Comparison of ENCODE assay signal across 26 cellular contexts in the genomic region with DNA sequence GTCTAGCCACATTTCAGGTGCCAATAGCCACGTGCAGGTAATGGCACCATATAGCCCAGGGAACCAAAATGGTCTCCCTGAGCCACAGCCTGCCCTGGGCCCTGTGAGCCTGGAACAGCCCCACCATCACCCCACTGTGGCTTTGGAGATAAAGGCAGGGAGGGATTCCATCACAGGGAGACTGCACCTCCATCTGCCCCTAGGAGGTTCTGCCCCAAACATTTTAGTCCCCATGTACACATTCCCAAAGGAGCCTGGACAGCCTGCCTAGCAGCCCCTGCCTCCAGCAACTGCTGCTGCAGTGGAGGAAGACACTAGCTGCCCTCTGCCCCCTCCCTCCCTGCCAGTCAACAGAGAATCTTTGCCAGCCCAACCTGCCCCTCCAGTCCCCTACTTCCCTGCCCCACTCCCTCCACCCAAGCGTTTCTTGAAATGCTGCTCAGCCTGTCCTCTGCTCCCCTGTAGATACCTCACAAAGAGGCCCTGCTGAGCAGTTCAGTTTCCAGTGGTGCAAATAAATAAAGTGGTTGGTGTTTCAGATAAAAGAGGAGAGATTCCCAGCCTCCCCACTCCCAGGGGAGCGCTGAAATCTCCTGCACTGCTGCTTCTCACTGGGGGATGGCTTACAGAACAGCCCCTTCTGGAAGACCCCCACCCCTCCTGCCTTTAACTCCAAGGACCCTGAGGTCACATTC.
DNase-seq lines count a peak whose midpoint lies in the region; ATAC-seq and TF ChIP-seq lines count a peak whose summit lies in the region.
"Had no signal": no experiment of that assay in that cellular context is flagged by ENCODE, and none has a peak within 500 bp of the region (broad histone marks: within the 10 kb centered on the region; RNA-seq: fewer than 3 reads in every experiment).

No MANE protein-coding gene starts in this region.

- WGBS in ovary, 3 donors, result 67 to 79% (median 73%) methylated on average over 3 of the region's 3 CpGs

- H3K4me3 ChIP-seq in BLaER1 (peak overlapping the region; percentile 11), HUES48 (ENCODE audit: low read depth, low read length) (no peak overlapping the region), choroid plexus epithelial cell (ENCODE audit: low read depth, low read length) (no peak overlapping the region), ovary (no peak overlapping the region)
- H3K4me3 ChIP-seq: lung, smooth muscle cell, suprapubic skin, uterus had no signal

- H3K9ac ChIP-seq in BLaER1, result peak overlapping the region; percentile 73
- no peak overlapping the region for H3K9ac ChIP-seq in HUES48 (ENCODE audit: low read depth, low read length)

- H3K36me3 ChIP-seq in BLaER1 (no peaks in the 10 kb centered on the region), HUES48 (ENCODE audit: control insufficient read depth, insufficient read depth, low read length) (no peaks in the 10 kb centered on the region), ovary (no peaks in the 10 kb centered on the region)
- H3K36me3 ChIP-seq: suprapubic skin, uterus had no signal

- H3K4me1 Mint-ChIP-seq in nephron, result peaks cover 62% of the 10 kb centered on the region
- H3K4me1 Mint-ChIP-seq in stimulated activated effector memory CD8-positive, alpha-beta T cell treated with anti-CD3 and anti-CD28 coated beads, Interleukin-12 subunit alpha, Interleukin-12 subunit beta, amount 100 ng/mL, for 72 hours, result no peaks in the 10 kb centered on the region
- H3K4me1 Mint-ChIP-seq: IgD-negative memory B cell; stimulated activated memory B cell treated with anti-CD40 and anti-IgM and Interleukin-4, amounts not matched to agents 10 μg/mL and 1 μg/mL and 100 μg/mL, for 72 hours had no signal

- H3K27me3 Mint-ChIP-seq in nephron (ENCODE audit: low read depth), result peaks cover 6% of the 10 kb centered on the region
- H3K27me3 Mint-ChIP-seq: CD4-positive, alpha-beta T cell; IgD-negative memory B cell; stimulated activated memory B cell treated with anti-CD40 and anti-IgM and Interleukin-4, amounts not matched to agents 10 μg/mL and 1 μg/mL and 100 μg/mL, for 72 hours had no signal

- peak; percentile 30 for DNase-seq in choroid plexus epithelial cell (ENCODE audit: low read depth)
- DNase-seq in ovary, result no peak
- DNase-seq in stimulated activated effector memory CD8-positive, alpha-beta T cell treated with anti-CD3 and anti-CD28 coated beads, Interleukin-12 subunit alpha, Interleukin-12 subunit beta, amount 100 ng/mL, for 72 hours (ENCODE audit: low spot score in 2 of 2), result no peak
- no peak for DNase-seq in stimulated activated CD4-positive, alpha-beta T cell treated with anti-CD3 and anti-CD28 coated beads, Interleukin-4, amount 100 ng/mL, for 1 hour
- DNase-seq: activated CD4-positive, alpha-beta T cell treated with anti-CD3 and anti-CD28 coated beads, Interleukin-2, amount 50 U/mL, for 48 hours; activated CD8-positive, alpha-beta memory T cell treated with anti-CD3 and anti-CD28 coated beads, Interleukin-2, amount 50 U/mL, for 4 hours; aorta; CD4-positive, alpha-beta T cell; central memory CD4-positive, alpha-beta T cell; dermis blood vessel endothelial cell; kidney glomerular epithelial cell; NCI-H2171 treated with DMSO at 0.1 percent for 48 hours; NCI-H82; nucleus accumbens; uterus had no signal

- peaks cover 4% of the 10 kb centered on the region for H3K9me3 Mint-ChIP-seq in nephron
- H3K9me3 Mint-ChIP-seq in stimulated activated effector memory CD8-positive, alpha-beta T cell treated with anti-CD3 and anti-CD28 coated beads, Interleukin-12 subunit alpha, Interleukin-12 subunit beta, amount 100 ng/mL, for 72 hours, result peaks cover 11% of the 10 kb centered on the region

- no peak overlapping the region for H3K4me3 Mint-ChIP-seq in nephron
- H3K4me3 Mint-ChIP-seq in stimulated activated effector memory CD8-positive, alpha-beta T cell treated with anti-CD3 and anti-CD28 coated beads, Interleukin-12 subunit alpha, Interleukin-12 subunit beta, amount 100 ng/mL, for 72 hours, result no peak overlapping the region
- H3K4me3 Mint-ChIP-seq: CD4-positive, alpha-beta T cell; IgD-negative memory B cell; stimulated activated memory B cell treated with anti-CD40 and anti-IgM and Interleukin-4, amounts not matched to agents 10 μg/mL and 1 μg/mL and 100 μg/mL, for 72 hours had no signal

- TF ChIP-seq POLR2A in ovary (IDR thresholded peaks at IDR 0.05), result no peak

- no peak for TF ChIP-seq CTCF in choroid plexus epithelial cell (conservative IDR thresholded peaks at IDR 0.05; ENCODE audit: low read depth, low read length)
- no peak for TF ChIP-seq CTCF in nephron (IDR thresholded peaks at IDR 0.05; ENCODE audit: unreplicated experiment in 3 of 3)
- TF ChIP-seq CTCF in ovary (IDR thresholded peaks at IDR 0.05), result no peak

- TF ChIP-seq EP300 in ovary (IDR thresholded peaks at IDR 0.05), result no peak

- H3K27ac Mint-ChIP-seq in nephron, result peak overlapping the region; percentile 76 to 90 (median 84)
- no peak overlapping the region for H3K27ac Mint-ChIP-seq in stimulated activated effector memory CD8-positive, alpha-beta T cell treated with anti-CD3 and anti-CD28 coated beads, Interleukin-12 subunit alpha, Interleukin-12 subunit beta, amount 100 ng/mL, for 72 hours
- H3K27ac Mint-ChIP-seq: activated naive CD4-positive, alpha-beta T cell treated with anti-CD3 and anti-CD28 coated beads, Interleukin-2, amount 50 U/mL, for 72 hours; CD4-positive, alpha-beta T cell; stimulated activated memory B cell treated with anti-CD40 and anti-IgM and Interleukin-4, amounts not matched to agents 10 μg/mL and 1 μg/mL and 100 μg/mL, for 72 hours had no signal

- H4K20me1 ChIP-seq in BLaER1, result no peaks in the 10 kb centered on the region

- H3K27ac ChIP-seq in BLaER1 (peak overlapping the region; percentile 91), HUES48 (ENCODE audit: low read depth, low read length) (peak overlapping the region; percentile 25), ovary (no peak overlapping the region)
- H3K27ac ChIP-seq: suprapubic skin, uterus had no signal

- ATAC-seq in stimulated activated effector memory CD8-positive, alpha-beta T cell treated with anti-CD3 and anti-CD28 coated beads, Interleukin-12 subunit alpha, Interleukin-12 subunit beta, amount 100 ng/mL, for 72 hours, result no peak
- ATAC-seq in GM21423 (IDR thresholded peaks at IDR 0.05; ENCODE audit: unreplicated experiment), result no peak
- ATAC-seq: activated naive CD4-positive, alpha-beta T cell treated with anti-CD3 and anti-CD28 coated beads, Interleukin-2, amount 50 U/mL, for 72 hours; SK-N-SH treated with all-trans-retinoic acid at 6 μM for 48 hours; stimulated activated memory B cell treated with anti-CD40 and anti-IgM and Interleukin-4, amounts not matched to agents 10 μg/mL and 1 μg/mL and 100 μg/mL, for 72 hours had no signal

- intact Hi-C loops in ovary (cut with DNase I), result no loop called here

- H3K4me2 ChIP-seq in BLaER1, result peak overlapping the region; percentile 96
- H3K4me2 ChIP-seq: smooth muscle cell had no signal

- H3K27me3 ChIP-seq in BLaER1 (no peaks in the 10 kb centered on the region), HUES48 (ENCODE audit: control insufficient read depth, insufficient read depth, low read length) (no peaks in the 10 kb centered on the region), ovary (no peaks in the 10 kb centered on the region)
- H3K27me3 ChIP-seq: suprapubic skin, uterus had no signal

- H3K36me3 Mint-ChIP-seq in nephron (ENCODE audit: low read depth), result no peaks in the 10 kb centered on the region
- H3K36me3 Mint-ChIP-seq in stimulated activated effector memory CD8-positive, alpha-beta T cell treated with anti-CD3 and anti-CD28 coated beads, Interleukin-12 subunit alpha, Interleukin-12 subunit beta, amount 100 ng/mL, for 72 hours, result no peaks in the 10 kb centered on the region
- H3K36me3 Mint-ChIP-seq: IgD-negative memory B cell; stimulated activated memory B cell treated with anti-CD40 and anti-IgM and Interleukin-4, amounts not matched to agents 10 μg/mL and 1 μg/mL and 100 μg/mL, for 72 hours had no signal

- peaks cover 88% of the 10 kb centered on the region for H3K4me1 ChIP-seq in BLaER1
- peaks cover 62% of the 10 kb centered on the region for H3K4me1 ChIP-seq in HUES48 (ENCODE audit: control insufficient read depth, insufficient read depth, low read length)
- H3K4me1 ChIP-seq in ovary (ENCODE audit: insufficient read depth), result peaks cover 9% of the 10 kb centered on the region
- H3K4me1 ChIP-seq: uterus had no signal

- H3K9me3 ChIP-seq in BLaER1, result peaks cover 1% of the 10 kb centered on the region
- no peaks in the 10 kb centered on the region for H3K9me3 ChIP-seq in HUES48 (ENCODE audit: control insufficient read depth, insufficient read depth, low read length)
- H3K9me3 ChIP-seq in ovary, result no peaks in the 10 kb centered on the region
- H3K9me3 ChIP-seq: suprapubic skin, uterus had no signal

Comparison
In these comparisons a context has a peak if more than half of its experiments do, and no peak if none do; other contexts are left out.
1. H3K27ac ChIP-seq: peak in BLaER1 (single experiment) and HUES48 (single experiment); none in ovary (0 of 2).